ENCODE assay signal across 8 cellular contexts in the genomic region with DNA sequence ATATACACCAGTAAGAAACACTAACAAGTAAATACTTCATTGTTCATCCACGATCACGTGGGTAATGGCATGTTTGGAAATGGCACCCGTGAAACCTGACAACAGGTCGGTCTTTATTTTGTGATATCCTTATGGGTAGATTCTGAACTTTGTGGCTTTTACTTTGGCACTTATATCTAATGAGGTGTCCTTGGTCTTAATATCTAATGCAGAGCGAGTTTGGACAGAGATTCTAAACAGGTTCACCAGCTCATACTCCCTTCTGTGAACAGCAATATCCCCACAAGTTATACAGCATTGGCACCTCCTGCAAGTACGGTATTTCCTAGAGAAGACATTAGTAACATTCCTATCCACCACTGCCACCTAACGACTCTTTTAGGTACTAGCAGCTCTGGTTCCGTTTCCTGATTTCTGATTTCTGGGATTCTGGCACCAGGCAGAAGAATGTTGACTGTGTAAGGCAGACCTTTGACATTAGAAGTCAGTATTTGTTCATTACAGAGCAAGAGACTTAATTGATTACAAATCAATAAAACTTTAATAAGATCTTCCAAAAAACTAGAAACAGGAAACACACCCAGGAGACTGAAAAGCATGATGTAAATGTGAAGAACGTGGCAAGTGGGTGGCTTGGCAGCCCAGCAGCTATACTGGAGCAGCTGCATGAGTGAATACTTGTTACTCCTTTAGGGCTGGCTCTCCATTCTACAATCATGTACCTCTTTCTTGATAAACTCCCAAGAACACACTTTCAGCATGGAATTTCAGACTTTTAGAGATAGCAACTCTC. TPM values are rescaled to one million over a fixed set of nuclear protein-coding genes. Genes with fewer than 3 reads are reported as not detected.
A peak's percentile ranks its signal among the peaks of the same experiment; 100 is the strongest.
DNase-seq lines count a peak whose midpoint lies in the region; ATAC-seq and TF ChIP-seq lines count a peak whose summit lies in the region.

No MANE protein-coding gene starts in this region.

- H3K36me3 ChIP-seq in brain microvascular endothelial cell (replicated peaks) = no peaks in the 10 kb centered on the region

- ATAC-seq in GM21576 (IDR thresholded peaks at IDR 0.05; ENCODE audit: unreplicated experiment) (peak; percentile 70), SK-N-SH treated with all-trans-retinoic acid at 6 μM for 48 hours (peak; percentile 96), GM21360 (IDR thresholded peaks at IDR 0.05; ENCODE audit: unreplicated experiment) (no peak)

- peaks cover 0 to 7% of the 10 kb centered on the region in 2 donors for H3K4me1 Mint-ChIP-seq in immature natural killer cell

- H3K27me3 Mint-ChIP-seq in immature natural killer cell (ENCODE audit: low read depth in 3 of 3) = peaks cover 0 to 4% (median 3%) of the 10 kb centered on the region in 3 donors

- no peak overlapping the region for H3K27ac ChIP-seq in brain microvascular endothelial cell

- no peaks in the 10 kb centered on the region for H3K36me3 Mint-ChIP-seq in immature natural killer cell

- no peak overlapping the region for H3K27ac Mint-ChIP-seq in immature natural killer cell

- no peaks in the 10 kb centered on the region for H3K27me3 ChIP-seq in brain microvascular endothelial cell (replicated peaks)

- H3K4me3 Mint-ChIP-seq in immature natural killer cell = no peak overlapping the region

- in situ Hi-C loops in brain microvascular endothelial cell (cut with HindIII; ENCODE audit: low pct_ligation_motif_present, low sequenced_read_pairs) = no loop called here

- no peak overlapping the region for H3K4me3 ChIP-seq in brain microvascular endothelial cell (ENCODE audit: low read depth, low read length)

- peak; percentile 64 for DNase-seq in DMS153 (lab: John Stamatoyannopoulos, UW)
- DNase-seq in NCI-H1105 (lab: John Stamatoyannopoulos, UW) = peak; percentile 71
- DNase-seq in brain microvascular endothelial cell = peak; percentile 73
- DNase-seq in immature natural killer cell = peak; percentile 54 to 66 (median 57)
- peak; percentile 36 for DNase-seq in stimulated activated CD4-positive, alpha-beta T cell treated with anti-CD3 and anti-CD28 coated beads, Interleukin-15, amount 100 ng/mL, for 24 hours

- no peaks in the 10 kb centered on the region for H3K9me3 Mint-ChIP-seq in immature natural killer cell

- TF ChIP-seq CTCF in brain microvascular endothelial cell (IDR thresholded peaks at IDR 0.05; ENCODE audit: low read depth, low read length, missing control alignments) = peak; percentile 78

TF ChIP-seq in SK-N-SH treated with all-trans-retinoic acid at 6 μM for 48 hours, 23 proteins besides CTCF, POLR2A, EP300 and RAD21:
- TF ChIP-seq, protein P1, sequence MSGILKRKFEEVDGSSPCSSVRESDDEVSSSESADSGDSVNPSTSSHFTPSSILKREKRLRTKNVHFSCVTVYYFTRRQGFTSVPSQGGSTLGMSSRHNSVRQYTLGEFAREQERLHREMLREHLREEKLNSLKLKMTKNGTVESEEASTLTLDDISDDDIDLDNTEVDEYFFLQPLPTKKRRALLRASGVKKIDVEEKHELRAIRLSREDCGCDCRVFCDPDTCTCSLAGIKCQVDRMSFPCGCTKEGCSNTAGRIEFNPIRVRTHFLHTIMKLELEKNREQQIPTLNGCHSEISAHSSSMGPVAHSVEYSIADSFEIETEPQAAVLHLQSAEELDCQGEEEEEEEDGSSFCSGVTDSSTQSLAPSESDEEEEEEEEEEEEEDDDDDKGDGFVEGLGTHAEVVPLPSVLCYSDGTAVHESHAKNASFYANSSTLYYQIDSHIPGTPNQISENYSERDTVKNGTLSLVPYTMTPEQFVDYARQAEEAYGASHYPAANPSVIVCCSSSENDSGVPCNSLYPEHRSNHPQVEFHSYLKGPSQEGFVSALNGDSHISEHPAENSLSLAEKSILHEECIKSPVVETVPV (CRISPR knock-in tag; IDR thresholded peaks at IDR 0.05) = no peak
- TF ChIP-seq BACH2 (CRISPR knock-in tag; IDR thresholded peaks at IDR 0.05; ENCODE audit: borderline replicate concordance) = no peak
- TF ChIP-seq, protein P2, sequence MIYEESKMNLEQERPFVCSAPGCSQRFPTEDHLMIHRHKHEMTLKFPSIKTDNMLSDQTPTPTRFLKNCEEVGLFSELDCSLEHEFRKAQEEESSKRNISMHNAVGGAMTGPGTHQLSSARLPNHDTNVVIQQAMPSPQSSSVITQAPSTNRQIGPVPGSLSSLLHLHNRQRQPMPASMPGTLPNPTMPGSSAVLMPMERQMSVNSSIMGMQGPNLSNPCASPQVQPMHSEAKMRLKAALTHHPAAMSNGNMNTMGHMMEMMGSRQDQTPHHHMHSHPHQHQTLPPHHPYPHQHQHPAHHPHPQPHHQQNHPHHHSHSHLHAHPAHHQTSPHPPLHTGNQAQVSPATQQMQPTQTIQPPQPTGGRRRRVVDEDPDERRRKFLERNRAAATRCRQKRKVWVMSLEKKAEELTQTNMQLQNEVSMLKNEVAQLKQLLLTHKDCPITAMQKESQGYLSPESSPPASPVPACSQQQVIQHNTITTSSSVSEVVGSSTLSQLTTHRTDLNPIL (CRISPR knock-in tag; IDR thresholded peaks at IDR 0.05; ENCODE audit: low read depth) = no peak
- TF ChIP-seq ZNF8 (CRISPR knock-in tag; IDR thresholded peaks at IDR 0.05) = no peak
- TF ChIP-seq CSDC2 (CRISPR knock-in tag; IDR thresholded peaks at IDR 0.05) = no peak
- no peak for TF ChIP-seq ESRRG (CRISPR knock-in tag; IDR thresholded peaks at IDR 0.05)
- no peak for TF ChIP-seq ZC3H10 (CRISPR knock-in tag; IDR thresholded peaks at IDR 0.05)
- no peak for TF ChIP-seq ZNF565 (CRISPR knock-in tag; conservative IDR thresholded peaks at IDR 0.05; ENCODE audit: low read depth)
- no peak for TF ChIP-seq ARNTL (CRISPR knock-in tag; IDR thresholded peaks at IDR 0.05; ENCODE audit: borderline replicate concordance, low read depth)
- no peak for TF ChIP-seq TOX (CRISPR knock-in tag; IDR thresholded peaks at IDR 0.05; ENCODE audit: borderline replicate concordance)

RNA-seq across cellular contexts. Expression of gene ANG, which starts 2.5 kb away (rescaled TPM):
- 1 to 10 TPM in 1 of 3 donors, under 1 TPM in 1, not detected in 1; 0.94 to 2.1 TPM for polyA plus RNA-seq in immature natural killer cell

RNA-seq across cellular contexts. Expression of gene RNASE4, which starts 6.7 kb away (rescaled TPM):
- polyA plus RNA-seq in immature natural killer cell = 1 to 10 TPM in 1 of 3 donors, under 1 TPM in 2; 0.50 to 1.6 (median 0.82) TPM

RNA-seq across cellular contexts. Expression of gene OR6S1, which starts 49.6 kb away (rescaled TPM):
- not detected for polyA plus RNA-seq in immature natural killer cell

RNA-seq across cellular contexts. Expression of gene EDDM3A, which starts 54.6 kb away (rescaled TPM):
- not detected for polyA plus RNA-seq in immature natural killer cell
